Comparison of ENCODE assay signal across 8 cellular contexts in genomic region chr6:122400467-122401089, GRCh38. TPM values are rescaled to one million over a fixed set of nuclear protein-coding genes. Genes with fewer than 3 reads are reported as not detected.
DNase-seq lines count a peak whose midpoint lies in the region; ATAC-seq and TF ChIP-seq lines count a peak whose summit lies in the region.

No MANE protein-coding gene starts in this region.

- no peaks in the 10 kb centered on the region for H3K9me3 Mint-ChIP-seq in CD4-positive, CD25-positive, alpha-beta regulatory T cell
- H3K9me3 Mint-ChIP-seq in chondrocyte (ENCODE audit: low read depth): no peaks in the 10 kb centered on the region
- H3K9me3 Mint-ChIP-seq in natural killer cell treated with Interleukin-12 subunit alpha and Interleukin-12 subunit beta and Interleukin-15 and Interleukin-18, amount 100 ng/mL, for 72 hours: no peaks in the 10 kb centered on the region

- ATAC-seq in CD4-positive, CD25-positive, alpha-beta regulatory T cell (ENCODE audit: low read depth in 2 of 2): no peak
- no peak for ATAC-seq in natural killer cell treated with Interleukin-12 subunit alpha and Interleukin-12 subunit beta and Interleukin-15 and Interleukin-18, amount 100 ng/mL, for 72 hours

- no peaks in the 10 kb centered on the region for H3K36me3 ChIP-seq in CD4-positive, CD25-positive, alpha-beta regulatory T cell (ENCODE audit: control insufficient read depth, insufficient read depth, low read length)

- peak overlapping the region; percentile 87 for H3K4me3 ChIP-seq in CD4-positive, CD25-positive, alpha-beta regulatory T cell (ENCODE audit: low read depth, low read length)

- H3K27me3 ChIP-seq in CD4-positive, CD25-positive, alpha-beta regulatory T cell (ENCODE audit: control insufficient read depth, insufficient read depth, low read length): no peaks in the 10 kb centered on the region

- H3K9me3 ChIP-seq in CD4-positive, CD25-positive, alpha-beta regulatory T cell (ENCODE audit: control insufficient read depth in 2 of 2, low read length in 2 of 2): no peaks in the 10 kb centered on the region

- H3K27ac ChIP-seq in CD4-positive, CD25-positive, alpha-beta regulatory T cell (ENCODE audit: insufficient read depth, low read length, poor library complexity, severe bottlenecking): peak overlapping the region; percentile 84

- peaks cover 25% of the 10 kb centered on the region for H3K4me1 ChIP-seq in CD4-positive, CD25-positive, alpha-beta regulatory T cell (ENCODE audit: control insufficient read depth, insufficient read depth, low read length, poor library complexity, severe bottlenecking)

- H3K27me3 Mint-ChIP-seq in CD4-positive, CD25-positive, alpha-beta regulatory T cell: no peaks in the 10 kb centered on the region
- no peaks in the 10 kb centered on the region for H3K27me3 Mint-ChIP-seq in chondrocyte (ENCODE audit: low read depth)
- H3K27me3 Mint-ChIP-seq in natural killer cell treated with Interleukin-12 subunit alpha and Interleukin-12 subunit beta and Interleukin-15 and Interleukin-18, amount 100 ng/mL, for 72 hours: peaks cover 0 to under 1% of the 10 kb centered on the region in 2 donors

- peaks cover 4% of the 10 kb centered on the region for H3K36me3 Mint-ChIP-seq in CD4-positive, CD25-positive, alpha-beta regulatory T cell
- no peaks in the 10 kb centered on the region for H3K36me3 Mint-ChIP-seq in chondrocyte (ENCODE audit: low read depth)
- H3K36me3 Mint-ChIP-seq in natural killer cell treated with Interleukin-12 subunit alpha and Interleukin-12 subunit beta and Interleukin-15 and Interleukin-18, amount 100 ng/mL, for 72 hours: peaks cover 9% of the 10 kb centered on the region

- DNase-seq in CD4-positive, CD25-positive, alpha-beta regulatory T cell: no peak
- DNase-seq in KBM-7: peak; percentile 17
- DNase-seq in chondrocyte (ENCODE audit: low spot score): no peak
- no peak for DNase-seq in natural killer cell treated with Interleukin-12 subunit alpha and Interleukin-12 subunit beta and Interleukin-15 and Interleukin-18, amount 100 ng/mL, for 72 hours (ENCODE audit: low spot score)
- no peak for DNase-seq in OCI-M2 (lab: John Stamatoyannopoulos, UW; ENCODE audit: unreplicated experiment)
- DNase-seq in NCI-H2227 (lab: John Stamatoyannopoulos, UW; ENCODE audit: unreplicated experiment): no peak
- no peak for DNase-seq in ureter (ENCODE audit: low spot score)
- DNase-seq in activated effector memory CD4-positive, alpha-beta T cell treated with anti-CD3 and anti-CD28 coated beads, Interleukin-2, amount 50 U/mL, for 16 hours: no peak

- peak overlapping the region; percentile 21 to 97 (median 29) for H3K27ac Mint-ChIP-seq in CD4-positive, CD25-positive, alpha-beta regulatory T cell
- peak overlapping the region; percentile 90 for H3K27ac Mint-ChIP-seq in chondrocyte (ENCODE audit: unreplicated experiment)
- peak overlapping the region; percentile 87 to 91 for H3K27ac Mint-ChIP-seq in natural killer cell treated with Interleukin-12 subunit alpha and Interleukin-12 subunit beta and Interleukin-15 and Interleukin-18, amount 100 ng/mL, for 72 hours

- H3K4me1 Mint-ChIP-seq in CD4-positive, CD25-positive, alpha-beta regulatory T cell: peaks cover 20 to 47% (median 21%) of the 10 kb centered on the region in 4 donors
- H3K4me1 Mint-ChIP-seq in chondrocyte (ENCODE audit: low read depth): peaks cover 28% of the 10 kb centered on the region
- peaks cover 25 to 30% of the 10 kb centered on the region in 2 donors for H3K4me1 Mint-ChIP-seq in natural killer cell treated with Interleukin-12 subunit alpha and Interleukin-12 subunit beta and Interleukin-15 and Interleukin-18, amount 100 ng/mL, for 72 hours (ENCODE audit: low read depth in 2 of 2)

- peak overlapping the region; percentile 96 to 99 (median 98) for H3K4me3 Mint-ChIP-seq in CD4-positive, CD25-positive, alpha-beta regulatory T cell
- H3K4me3 Mint-ChIP-seq in chondrocyte (ENCODE audit: unreplicated experiment): peak overlapping the region; percentile 91
- peak overlapping the region; percentile 97 for H3K4me3 Mint-ChIP-seq in natural killer cell treated with Interleukin-12 subunit alpha and Interleukin-12 subunit beta and Interleukin-15 and Interleukin-18, amount 100 ng/mL, for 72 hours

- in situ Hi-C loops in KBM-7 (cut with MboI; ENCODE audit: low pct_unique_long_range_greater_than_20kb, low sequenced_read_pairs): no loop called here

- no peak for TF ChIP-seq CTCF in chondrocyte (IDR thresholded peaks at IDR 0.05)

RNA-seq across cellular contexts. Expression of gene HSF2, which starts 1.1 kb away (rescaled TPM):
- total RNA-seq in CD4-positive, CD25-positive, alpha-beta regulatory T cell: 18.5 TPM
- polyA plus RNA-seq in CD4-positive, CD25-positive, alpha-beta regulatory T cell: 10 to 100 TPM; 12.5 to 24.6 (median 19.7) TPM
- total RNA-seq in chondrocyte: 11.0 to 12.3 TPM (median 11.2 TPM) in 3 replicates
- total RNA-seq in natural killer cell treated with Interleukin-12 subunit alpha and Interleukin-12 subunit beta and Interleukin-15 and Interleukin-18, amount 100 ng/mL, for 72 hours: 10 to 100 TPM; 14.3 to 18.9 TPM
- 10.3 TPM for total RNA-seq in ureter

Comparison
In these comparisons a context has a peak if more than half of its experiments do, and no peak if none do; other contexts are left out.
1. H3K27ac Mint-ChIP-seq: peak in every context shown above with its lines; median percentile 90 in chondrocyte; 89 in natural killer cell treated with Interleukin-12 subunit alpha and Interleukin-12 subunit beta and Interleukin-15 and Interleukin-18, amount 100 ng/mL, for 72 hours; 29 in CD4-positive, CD25-positive, alpha-beta regulatory T cell.